ENCODE assay signal across 7 cellular contexts in the genomic region with DNA sequence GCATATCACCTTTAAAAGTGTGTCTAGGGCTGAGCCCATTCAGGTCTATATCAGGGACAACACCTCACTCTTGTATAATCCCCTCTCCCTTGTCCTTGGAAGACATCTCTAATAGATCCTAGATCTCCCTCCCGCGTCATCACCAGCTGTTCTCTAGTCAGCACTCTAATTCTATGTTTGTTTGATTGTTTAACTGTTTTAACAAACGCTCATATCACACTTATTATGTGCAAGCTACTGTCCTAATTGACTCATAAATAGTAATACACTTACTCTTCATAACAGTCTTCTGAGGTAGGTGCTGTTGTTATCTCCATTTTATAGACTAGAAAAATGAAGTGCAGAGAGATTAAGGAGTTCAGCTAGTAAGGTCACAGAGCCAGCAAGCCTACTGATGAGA.
DNase-seq lines count a peak whose midpoint lies in the region; ATAC-seq lines count a peak whose summit lies in the region.

No MANE protein-coding gene starts in this region.

- DNase-seq in memory B cell (ENCODE audit: low spot score in 2 of 2), result no peak
- no peak for DNase-seq in NCI-H1105 (lab: John Stamatoyannopoulos, UW)
- DNase-seq in activated gamma-delta T cell treated with Interleukin-2 at 50 U/mL for 16 hours, result no peak
- no peak for DNase-seq in NCI-H146 (lab: John Stamatoyannopoulos, UW)

- H3K4me3 Mint-ChIP-seq in memory B cell, result no peak overlapping the region

- peaks cover 7% of the 10 kb centered on the region for H3K36me3 Mint-ChIP-seq in memory B cell

- H3K27me3 Mint-ChIP-seq in memory B cell, result no peaks in the 10 kb centered on the region

- no peaks in the 10 kb centered on the region for H3K9me3 Mint-ChIP-seq in memory B cell

- peaks cover 12% of the 10 kb centered on the region for H3K4me1 Mint-ChIP-seq in memory B cell

- ATAC-seq in GM18907 (IDR thresholded peaks at IDR 0.05; ENCODE audit: unreplicated experiment) (peak; percentile 37), GM21737 (IDR thresholded peaks at IDR 0.05; ENCODE audit: unreplicated experiment) (peak; percentile 21), HG03442 (IDR thresholded peaks at IDR 0.05; ENCODE audit: unreplicated experiment) (peak; percentile 28), memory B cell (ENCODE audit: low read depth) (no peak)

- peak overlapping the region; percentile 61 for H3K27ac Mint-ChIP-seq in memory B cell
